ENCODE assay signal across 20 cellular contexts in the genomic region with DNA sequence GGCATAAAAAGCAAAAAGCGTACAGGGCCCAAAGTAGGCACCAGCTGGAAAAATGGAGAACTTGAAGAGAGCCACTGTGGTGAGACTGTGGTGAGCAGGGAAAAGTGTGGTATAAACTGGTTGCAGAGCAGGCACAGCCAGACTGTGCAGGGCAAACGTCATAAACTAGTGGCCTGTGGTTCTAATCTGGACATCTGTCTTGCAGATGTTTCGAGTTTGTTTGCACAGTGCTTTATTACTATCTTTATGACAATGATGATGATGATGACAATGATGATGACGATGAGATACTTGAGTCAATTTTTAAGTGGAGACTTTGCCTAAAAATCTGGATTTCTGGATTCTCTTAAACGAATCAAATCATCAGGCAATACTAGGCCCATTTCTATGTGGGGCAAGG. TPM values are rescaled to one million over a fixed set of nuclear protein-coding genes. Genes with fewer than 3 reads are reported as not detected.
"Had no signal": no experiment of that assay in that cellular context is flagged by ENCODE, and none has a peak within 500 bp of the region (broad histone marks: within the 10 kb centered on the region; RNA-seq: fewer than 3 reads in every experiment).

No MANE protein-coding gene starts in this region.

- H3K4me3 ChIP-seq: coronary artery, gastroesophageal sphincter, heart left ventricle, left ventricle myocardium inferior, tibial artery, uterus had no signal

- H3K9me3 Mint-ChIP-seq: neural crest cell had no signal

- H3K36me3 ChIP-seq: gastroesophageal sphincter, heart left ventricle, left ventricle myocardium inferior, tibial artery, uterus had no signal

- H3K27me3 Mint-ChIP-seq: progenitor cell of endocrine pancreas had no signal

- H3K27ac Mint-ChIP-seq: activated T-cell treated with anti-CD3 and anti-CD28 coated beads, Interleukin-2, amount 50 U/mL, for 72 hours had no signal

- DNase-seq: activated CD4-positive, alpha-beta T cell treated with anti-CD3 and anti-CD28 coated beads for 1 hour; activated effector memory CD4-positive, alpha-beta T cell treated with anti-CD3 and anti-CD28 coated beads, Interleukin-2, amount 50 U/mL, for 16 hours; activated naive CD4-positive, alpha-beta T cell treated with anti-CD3 and anti-CD28 coated beads, Interleukin-2, amount 50 U/mL, for 16 hours; activated T-cell treated with anti-CD3 and anti-CD28 coated beads, Interleukin-2, amount 50 U/mL, for 72 hours; aorta; heart left ventricle; left ventricle myocardium inferior; mammary epithelial cell; stimulated activated CD4-positive, alpha-beta T cell treated with anti-CD3 and anti-CD28 coated beads, Interleukin-12 subunit alpha, Interleukin-12 subunit beta, amount 100 ng/mL, for 4 hours; stimulated activated CD4-positive, alpha-beta T cell treated with anti-CD3 and anti-CD28 coated beads, Interleukin-1b, Interleukin-23, amount 100 ng/mL, for 48 hours; stimulated activated CD8-positive, alpha-beta memory T cell treated with anti-CD3 and anti-CD28 coated beads, Interleukin-4, amount 100 ng/mL, for 48 hours; stimulated activated naive CD4-positive, alpha-beta T cell treated with Interleukin-2 at 50 U/mL for 16 hours; substantia nigra; tibial artery; uterus had no signal

- ATAC-seq: activated T-cell treated with anti-CD3 and anti-CD28 coated beads, Interleukin-2, amount 50 U/mL, for 72 hours; gastroesophageal sphincter; heart left ventricle had no signal

- H3K27me3 ChIP-seq: gastroesophageal sphincter, heart left ventricle, tibial artery, uterus had no signal

- H3K4me3 Mint-ChIP-seq: activated T-cell treated with anti-CD3 and anti-CD28 coated beads, Interleukin-2, amount 50 U/mL, for 72 hours; neural crest cell had no signal

RNA-seq across cellular contexts. Expression of a gene that starts 45.7 kb away (rescaled TPM):
- total RNA-seq: activated CD8-positive, alpha-beta memory T cell treated with anti-CD3 and anti-CD28 coated beads for 36 hours; activated T-cell treated with anti-CD3 and anti-CD28 coated beads, Interleukin-2, amount 50 U/mL, for 72 hours had no signal
